In the genomic region with DNA sequence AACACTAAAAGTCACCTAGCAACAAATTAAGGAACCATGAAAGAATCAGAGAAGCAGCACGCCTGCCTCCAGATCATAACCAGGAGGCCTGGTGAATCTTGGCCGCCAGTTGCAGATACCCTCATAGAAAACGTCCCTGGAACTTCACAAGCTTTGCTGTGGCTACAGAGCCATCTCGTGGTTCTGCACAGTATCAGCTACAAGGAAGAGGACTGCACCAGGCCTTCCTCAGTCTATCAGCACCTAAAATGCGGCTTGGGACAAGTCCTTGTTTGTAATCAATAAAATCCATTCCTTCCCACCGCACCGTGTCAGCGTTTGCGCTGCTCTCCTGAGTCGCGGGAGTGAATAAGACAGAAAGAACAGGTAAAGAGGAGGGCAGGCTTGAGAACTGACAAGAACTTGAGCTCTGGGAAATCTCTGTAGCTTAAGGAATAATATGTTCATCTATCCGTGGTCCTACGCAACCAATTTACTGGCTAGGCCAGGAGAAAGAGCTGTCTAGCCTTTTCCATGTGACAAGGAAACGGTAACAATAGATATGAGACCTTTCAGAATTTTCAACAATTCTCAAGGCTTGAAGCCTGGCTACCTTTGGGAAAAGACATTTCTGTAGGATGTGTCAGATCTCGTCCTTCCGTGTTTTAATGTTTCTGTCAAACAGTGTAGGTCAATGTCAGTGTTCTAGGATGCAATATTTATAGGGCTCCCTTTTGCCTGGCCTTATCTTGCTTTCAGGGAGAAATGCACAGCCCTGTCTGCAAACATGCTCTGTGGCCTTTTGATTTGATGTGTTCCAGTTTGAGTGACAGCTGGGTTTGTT, we compare ENCODE assay signal across 8 cellular contexts.
DNase-seq lines count a peak whose midpoint lies in the region; ATAC-seq and TF ChIP-seq lines count a peak whose summit lies in the region.

No MANE protein-coding gene starts in this region.

- H3K4me1 ChIP-seq in SK-N-SH (ENCODE audit: control insufficient read depth in 1 of 2, insufficient read depth in 2 of 2, low read depth in 1 of 2, low read length in 1 of 2) (peaks cover 0 to 6% of the 10 kb centered on the region in 2 experiments; a peak in 1 of 4 replicates), trophoblast cell (ENCODE audit: control insufficient read depth in 1 of 2, insufficient read depth in 2 of 2, low read length in 2 of 2) (no peaks in the 10 kb centered on the region)

- H3K4me2 ChIP-seq in SK-N-SH: no peak overlapping the region
- H3K4me2 ChIP-seq in trophoblast cell (ENCODE audit: low read length): no peak overlapping the region

- ATAC-seq in HG02759 (IDR thresholded peaks at IDR 0.05; ENCODE audit: unreplicated experiment): no peak

- H3K4me3 ChIP-seq in SK-N-SH (ENCODE audit: low read depth in 2 of 2, low read length in 1 of 2) (no peak overlapping the region; a peak in 1 of 4 replicates), trophoblast cell (ENCODE audit: low read depth, low read length) (no peak overlapping the region)

- POLR2A ChIA-PET in SK-N-SH (lab: Yijun Ruan, JAX): no interaction called here

- no peaks in the 10 kb centered on the region for H3K36me3 ChIP-seq in SK-N-SH (replicated peaks in 1 of 2; ENCODE audit: control insufficient read depth in 1 of 2, insufficient read depth in 2 of 2, low read length in 1 of 2)
- H3K36me3 ChIP-seq in trophoblast cell (ENCODE audit: control insufficient read depth in 1 of 2, insufficient read depth in 2 of 2, low read length in 2 of 2): no peaks in the 10 kb centered on the region

- DNase-seq in Ammon's horn (ENCODE audit: low spot score) (peak; percentile 86), SK-N-SH (peak; percentile 72), globus pallidus (ENCODE audit: low spot score) (peak; percentile 42), trophoblast cell (peak; percentile 16 to 66)
- no peak for DNase-seq in effector CD8-positive, alpha-beta T cell (lab: John Stamatoyannopoulos, UW)
- DNase-seq in T-helper 2 cell treated with Interferon-gamma antibody and Interleukin-4, amounts not matched to agents 5 μg/mL and 100 μg/mL, for 36 hours (ENCODE audit: low spot score): no peak

- TF ChIP-seq EP300 in Ishikawa (IDR thresholded peaks at IDR 0.05; ENCODE audit: borderline replicate concordance) (no peak), SK-N-SH (IDR thresholded peaks at IDR 0.05; ENCODE audit: borderline replicate concordance in 1 of 2, low read depth in 1 of 2, low read length in 1 of 2) (no peak; a peak in 1 of 4 replicates)

- H3K4me1 Mint-ChIP-seq in T-helper 2 cell treated with Interferon-gamma antibody and Interleukin-4, amounts not matched to agents 5 μg/mL and 100 μg/mL, for 36 hours (ENCODE audit: low read depth): no peaks in the 10 kb centered on the region

- H3K36me3 Mint-ChIP-seq in T-helper 2 cell treated with Interferon-gamma antibody and Interleukin-4, amounts not matched to agents 5 μg/mL and 100 μg/mL, for 36 hours (ENCODE audit: low read depth): no peaks in the 10 kb centered on the region

- H3F3A ChIP-seq in SK-N-SH (replicated peaks; ENCODE audit: insufficient read depth): no peaks in the 10 kb centered on the region

- TF ChIP-seq RAD21 in Ishikawa (IDR thresholded peaks at IDR 0.05; ENCODE audit: low read depth): peak; percentile 48
- peak; percentile 96 for TF ChIP-seq RAD21 in SK-N-SH (IDR thresholded peaks at IDR 0.05; ENCODE audit: low read length)

- CTCF ChIA-PET in SK-N-SH (lab: Yijun Ruan, JAX): interaction anchor here (0.6 to 6.0 kb wide), 61 partner anchors 9 to 1350 kb away, joined by 3 to 87 read pairs (median 4); a partner anchor contains a TSS

- no peaks in the 10 kb centered on the region for H3K9me2 ChIP-seq in SK-N-SH

- H3K9me3 ChIP-seq in SK-N-SH (no peaks in the 10 kb centered on the region), trophoblast cell (ENCODE audit: insufficient read depth, low read depth, low read length) (peaks cover 1% of the 10 kb centered on the region)

- no peak overlapping the region for H2BK120ac ChIP-seq in trophoblast cell (ENCODE audit: insufficient read depth, low read length, poor library complexity)

- peak; percentile 54 for TF ChIP-seq CTCF in SK-N-SH (IDR thresholded peaks at IDR 0.05)

- 55% methylated on average over 16 of the region's 16 CpGs for WGBS in SK-N-SH (ENCODE audit: low lambda C conversion rate)
- no CpG with 5 or more reads among the region's 16 CpGs for WGBS in trophoblast cell (ENCODE audit: extremely low coverage, insufficient coverage, insufficient read length)

- H3K4me3 Mint-ChIP-seq in T-helper 2 cell treated with Interferon-gamma antibody and Interleukin-4, amounts not matched to agents 5 μg/mL and 100 μg/mL, for 36 hours: no peak overlapping the region

- H3K9ac ChIP-seq in SK-N-SH (no peak overlapping the region), trophoblast cell (ENCODE audit: low read length) (no peak overlapping the region)

- no peaks in the 10 kb centered on the region for H4K20me1 ChIP-seq in SK-N-SH (ENCODE audit: insufficient read depth)

- no peaks in the 10 kb centered on the region for H3K79me2 ChIP-seq in SK-N-SH (ENCODE audit: insufficient read depth)
- H3K79me2 ChIP-seq in trophoblast cell (ENCODE audit: control insufficient read depth, insufficient read depth, low read length, poor library complexity): no peaks in the 10 kb centered on the region

- no peak overlapping the region for H3K14ac ChIP-seq in trophoblast cell (ENCODE audit: low read length)

- H3K27me3 ChIP-seq in SK-N-SH (ENCODE audit: insufficient read depth) (no peaks in the 10 kb centered on the region), trophoblast cell (ENCODE audit: insufficient read depth, low read length) (no peaks in the 10 kb centered on the region)

- H3K18ac ChIP-seq in trophoblast cell (ENCODE audit: low read length): no peak overlapping the region

- H2AK5ac ChIP-seq in trophoblast cell (ENCODE audit: low read length): no peak overlapping the region

- no peaks in the 10 kb centered on the region for H3K27me3 Mint-ChIP-seq in T-helper 2 cell treated with Interferon-gamma antibody and Interleukin-4, amounts not matched to agents 5 μg/mL and 100 μg/mL, for 36 hours (ENCODE audit: low read depth)

- H2BK5ac ChIP-seq in trophoblast cell (ENCODE audit: low read depth, low read length, poor library complexity): no peak overlapping the region

- no peak overlapping the region for H3K4ac ChIP-seq in trophoblast cell (ENCODE audit: low read depth, low read length)

- H4K12ac ChIP-seq in trophoblast cell (ENCODE audit: low read depth, low read length): no peak overlapping the region

- H3K23ac ChIP-seq in trophoblast cell (ENCODE audit: low read length): no peak overlapping the region

- no peak overlapping the region for H2BK12ac ChIP-seq in trophoblast cell (ENCODE audit: low read length)

- H3K9me3 Mint-ChIP-seq in T-helper 2 cell treated with Interferon-gamma antibody and Interleukin-4, amounts not matched to agents 5 μg/mL and 100 μg/mL, for 36 hours: no peaks in the 10 kb centered on the region

- H2AFZ ChIP-seq in SK-N-SH (ENCODE audit: low read depth) (no peak overlapping the region), trophoblast cell (ENCODE audit: insufficient read depth, low read length, poor library complexity) (no peak overlapping the region)

- no peak overlapping the region for H4K8ac ChIP-seq in trophoblast cell (ENCODE audit: low read depth, low read length)

- no peak overlapping the region for H3K27ac Mint-ChIP-seq in T-helper 2 cell treated with Interferon-gamma antibody and Interleukin-4, amounts not matched to agents 5 μg/mL and 100 μg/mL, for 36 hours

- no peaks in the 10 kb centered on the region for H3K79me1 ChIP-seq in trophoblast cell (ENCODE audit: low read length)

- no peak overlapping the region for H4K91ac ChIP-seq in trophoblast cell (ENCODE audit: low read depth, low read length)

- H3K27ac ChIP-seq in SK-N-SH (ENCODE audit: low read depth in 2 of 2, low read length in 1 of 2) (no peak overlapping the region), trophoblast cell (ENCODE audit: low read depth, low read length) (no peak overlapping the region)

TF ChIP-seq in Ishikawa, 13 proteins besides CTCF, POLR2A, EP300 and RAD21 (continues in another document):
- TF ChIP-seq TCF12 (IDR thresholded peaks at IDR 0.05; ENCODE audit: low read depth): no peak
- no peak for TF ChIP-seq FOXM1 (IDR thresholded peaks at IDR 0.05; ENCODE audit: borderline replicate concordance, low read depth)
- TF ChIP-seq CREB1 (IDR thresholded peaks at IDR 0.05; ENCODE audit: low read depth): no peak
- TF ChIP-seq NFIC (IDR thresholded peaks at IDR 0.05): no peak
- TF ChIP-seq, protein P1, sequence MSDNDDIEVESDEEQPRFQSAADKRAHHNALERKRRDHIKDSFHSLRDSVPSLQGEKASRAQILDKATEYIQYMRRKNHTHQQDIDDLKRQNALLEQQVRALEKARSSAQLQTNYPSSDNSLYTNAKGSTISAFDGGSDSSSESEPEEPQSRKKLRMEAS (IDR thresholded peaks at IDR 0.05): no peak
- TF ChIP-seq, protein P2, sequence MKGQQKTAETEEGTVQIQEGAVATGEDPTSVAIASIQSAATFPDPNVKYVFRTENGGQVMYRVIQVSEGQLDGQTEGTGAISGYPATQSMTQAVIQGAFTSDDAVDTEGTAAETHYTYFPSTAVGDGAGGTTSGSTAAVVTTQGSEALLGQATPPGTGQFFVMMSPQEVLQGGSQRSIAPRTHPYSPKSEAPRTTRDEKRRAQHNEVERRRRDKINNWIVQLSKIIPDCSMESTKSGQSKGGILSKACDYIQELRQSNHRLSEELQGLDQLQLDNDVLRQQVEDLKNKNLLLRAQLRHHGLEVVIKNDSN (IDR thresholded peaks at IDR 0.05): no peak
- no peak for TF ChIP-seq TAF1 (IDR thresholded peaks at IDR 0.05; ENCODE audit: low read depth)
- no peak for TF ChIP-seq TEAD4 (IDR thresholded peaks at IDR 0.05)
- no peak for TF ChIP-seq CEBPB (IDR thresholded peaks at IDR 0.05)

TF ChIP-seq in SK-N-SH, 30 proteins besides CTCF, POLR2A, EP300 and RAD21:
- no peak for TF ChIP-seq TAF1 (IDR thresholded peaks at IDR 0.05; ENCODE audit: borderline replicate concordance, low read depth, low read length)
- peak; percentile 84 for TF ChIP-seq SMC3 (IDR thresholded peaks at IDR 0.05; ENCODE audit: low read depth, low read length)
- TF ChIP-seq SIN3A (IDR thresholded peaks at IDR 0.05; ENCODE audit: borderline replicate concordance, low read depth, low read length): no peak

Comparison
In these comparisons a context has a peak if more than half of its experiments do, and no peak if none do; other contexts are left out.
1. DNase-seq: peak in Ammon's horn (single experiment), SK-N-SH (single experiment), globus pallidus (single experiment) and trophoblast cell (2 of 2); none in effector CD8-positive, alpha-beta T cell (single experiment) and T-helper 2 cell treated with Interferon-gamma antibody and Interleukin-4, amounts not matched to agents 5 μg/mL and 100 μg/mL, for 36 hours (single experiment).